ENCODE assay signal across 8 cellular contexts in the genomic region with DNA sequence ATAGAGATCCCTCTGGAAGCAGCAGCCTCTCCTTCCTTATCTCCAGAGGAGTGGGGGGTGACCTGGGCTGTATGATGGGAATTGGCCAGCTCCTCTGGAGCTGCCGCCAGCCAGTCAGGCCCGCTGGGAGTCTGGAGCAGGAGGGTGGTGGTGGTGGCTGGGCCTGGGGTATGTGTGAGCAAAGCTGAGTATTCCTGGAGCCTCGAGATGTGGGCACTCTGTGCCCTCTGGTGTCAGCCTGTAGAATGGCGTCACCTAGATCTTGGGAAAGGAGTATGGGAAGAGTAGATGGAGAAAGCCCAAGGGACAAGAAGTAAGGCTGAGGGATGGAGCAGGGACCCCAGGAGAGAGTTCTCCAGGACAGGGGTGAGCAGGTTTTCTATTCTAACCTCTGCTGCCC. TPM values are rescaled to one million over a fixed set of nuclear protein-coding genes. Genes with fewer than 3 reads are reported as not detected.
A peak's percentile ranks its signal among the peaks of the same experiment; 100 is the strongest.
DNase-seq lines count a peak whose midpoint lies in the region; ATAC-seq, FAIRE-seq and TF ChIP-seq lines count a peak whose summit lies in the region.

No MANE protein-coding gene starts in this region.

- no peaks in the 10 kb centered on the region for H3K79me2 ChIP-seq in DOHH2 (ENCODE audit: control insufficient read depth, low read length)

- peak; percentile 42 for DNase-seq in HTR-8/SVneo (ENCODE audit: insufficient read length, low spot score)
- DNase-seq in WERI-Rb-1, result peak; percentile 75
- DNase-seq in lower lobe of right lung, result no peak
- no peak for DNase-seq in activated CD8-positive, alpha-beta memory T cell treated with anti-CD3 and anti-CD28 coated beads for 24 hours
- no peak for DNase-seq in activated gamma-delta T cell treated with Interleukin-2 at 50 U/mL for 16 hours
- DNase-seq in stimulated activated naive CD4-positive, alpha-beta T cell (lab: John Stamatoyannopoulos, UW), result no peak

- peak; percentile 25 for TF ChIP-seq CTCF in DOHH2 (IDR thresholded peaks at IDR 0.05; ENCODE audit: low read depth, low read length, poor library complexity, severe bottlenecking)
- TF ChIP-seq CTCF in WERI-Rb-1 (IDR thresholded peaks at IDR 0.05; ENCODE audit: low read depth, low read length), result peak; percentile 86
- TF ChIP-seq CTCF in lower lobe of right lung (IDR thresholded peaks at IDR 0.05), result peak; percentile 16

- H3K9me2 ChIP-seq in DOHH2 (replicated peaks; ENCODE audit: control insufficient read depth, low read length), result no peaks in the 10 kb centered on the region

- ATAC-seq in lower lobe of right lung, result peak; percentile 29 to 38
- no peak for ATAC-seq in GM18870 (IDR thresholded peaks at IDR 0.05; ENCODE audit: unreplicated experiment)

- intact Hi-C loops in lower lobe of right lung (cut with DNase I), result no loop called here

- H3K4me3 ChIP-seq in DOHH2 (ENCODE audit: low read length) (no peak overlapping the region), WERI-Rb-1 (ENCODE audit: low read depth, low read length) (no peak overlapping the region), lower lobe of right lung (no peak overlapping the region)

- H3K27me3 ChIP-seq in DOHH2 (ENCODE audit: control insufficient read depth, low read length) (0 out of 2 replicates have a peak, but pooled peaks cover 5% of the 10 kb centered on the region), WERI-Rb-1 (ENCODE audit: insufficient read depth, low read depth, severe bottlenecking) (no peaks in the 10 kb centered on the region), lower lobe of right lung (ENCODE audit: low read depth) (no peaks in the 10 kb centered on the region)

- H3K27ac ChIP-seq in DOHH2 (ENCODE audit: low read depth, low read length), result no peak overlapping the region
- H3K27ac ChIP-seq in WERI-Rb-1, result no peak overlapping the region; the same call in 1 of the 2 replicates
- no peak overlapping the region for H3K27ac ChIP-seq in lower lobe of right lung

- H3K36me3 ChIP-seq in DOHH2 (ENCODE audit: control insufficient read depth, low read length) (no peaks in the 10 kb centered on the region), WERI-Rb-1 (peaks cover 68% of the 10 kb centered on the region), lower lobe of right lung (no peaks in the 10 kb centered on the region)

- H3F3A ChIP-seq in DOHH2 (ENCODE audit: control insufficient read depth, insufficient read depth), result no peaks in the 10 kb centered on the region

- no peaks in the 10 kb centered on the region for H4K20me1 ChIP-seq in DOHH2 (ENCODE audit: control insufficient read depth, insufficient read depth, low read depth, low read length)

- no peaks in the 10 kb centered on the region for H3K4me1 ChIP-seq in DOHH2 (ENCODE audit: control insufficient read depth, low read length)
- H3K4me1 ChIP-seq in lower lobe of right lung, result no peaks in the 10 kb centered on the region

- no peaks in the 10 kb centered on the region for H3K9me3 ChIP-seq in DOHH2 (ENCODE audit: control insufficient read depth, insufficient read depth, low read length)
- no peaks in the 10 kb centered on the region for H3K9me3 ChIP-seq in WERI-Rb-1 (ENCODE audit: severe bottlenecking)
- H3K9me3 ChIP-seq in lower lobe of right lung, result no peaks in the 10 kb centered on the region

- H3K4me2 ChIP-seq in DOHH2 (ENCODE audit: low read length), result no peak overlapping the region

- FAIRE-seq in HTR-8/SVneo (lab: Jason Lieb, UNC), result no peak

RNA-seq across cellular contexts. Expression of gene VANGL2, which starts 16.0 kb away (rescaled TPM):
- 7.5 TPM for total RNA-seq in lower lobe of right lung

RNA-seq across cellular contexts. Expression of gene NHLH1, which starts 49.5 kb away (rescaled TPM):
- 0.15 TPM for total RNA-seq in lower lobe of right lung

Comparison
In these comparisons a context has a peak if more than half of its experiments do, and no peak if none do; other contexts are left out.
1. CTCF ChIP-seq: peak in every context shown above with its lines; median percentile 86 in WERI-Rb-1; 25 in DOHH2; 16 in lower lobe of right lung.
2. DNase-seq: peak in HTR-8/SVneo (single experiment) and WERI-Rb-1 (single experiment); none in lower lobe of right lung (single experiment), activated CD8-positive, alpha-beta memory T cell treated with anti-CD3 and anti-CD28 coated beads for 24 hours (single experiment), activated gamma-delta T cell treated with Interleukin-2 at 50 U/mL for 16 hours (single experiment) and stimulated activated naive CD4-positive, alpha-beta T cell (0 of 6).